Comparison of ENCODE assay signal across 29 cellular contexts in the genomic region with DNA sequence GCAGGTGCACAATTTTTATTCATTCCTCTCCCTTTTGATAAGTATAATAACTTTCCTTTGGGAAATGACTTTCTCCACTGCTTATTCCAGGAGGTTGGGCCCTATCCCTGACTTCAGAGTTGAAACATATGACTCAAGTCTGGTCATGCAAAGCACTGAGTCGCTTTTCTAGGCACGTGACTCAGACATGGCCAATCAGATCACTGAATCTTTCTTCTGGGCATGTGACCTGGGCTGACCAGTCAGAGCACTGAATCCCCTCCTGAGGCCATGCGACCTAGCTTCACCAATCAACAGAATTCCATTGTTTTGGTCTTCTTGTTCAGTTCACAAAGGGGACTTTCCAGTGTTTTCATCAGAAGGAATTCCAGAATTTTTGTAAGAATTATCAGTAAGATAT.
DNase-seq lines count a peak whose midpoint lies in the region; ATAC-seq, FAIRE-seq and TF ChIP-seq lines count a peak whose summit lies in the region.
"Had no signal": no experiment of that assay in that cellular context is flagged by ENCODE, and none has a peak within 500 bp of the region (broad histone marks: within the 10 kb centered on the region; RNA-seq: fewer than 3 reads in every experiment).

No MANE protein-coding gene starts in this region.

- TF ChIP-seq EP300 in HepG2 (IDR thresholded peaks at IDR 0.05; ENCODE audit: low read depth in 2 of 2, low read length in 2 of 2) (no peak), HepG2 (CRISPR knock-in tag; IDR thresholded peaks at IDR 0.05; ENCODE audit: borderline replicate concordance) (no peak), K562 (IDR thresholded peaks at IDR 0.05; ENCODE audit: low read length) (no peak)

- intact Hi-C loops in HepG2 (cut with micrococcal nuclease; ENCODE audit: unreplicated experiment) (no loop called here), right lobe of liver (cut with DNase I) (no loop called here), K562 (cut with micrococcal nuclease) (no loop called here), thyroid gland (cut with DNase I) (no loop called here)

- H3K9me1 ChIP-seq in K562 (ENCODE audit: control insufficient read depth, insufficient read depth, low read length) = no peaks in the 10 kb centered on the region

- H3K4me2 ChIP-seq in HepG2 (ENCODE audit: low read depth, low read length) (no peak overlapping the region), K562 (ENCODE audit: insufficient read depth, low read length) (no peak overlapping the region)
- H3K4me2 ChIP-seq: BLaER1 treated with 17β-estradiol and CSF1 and Interleukin-3, amounts not matched to agents 10 nM and 100 nM; hepatocyte had no signal

- TF ChIP-seq RAD21 in HepG2 (CRISPR knock-in tag; IDR thresholded peaks at IDR 0.05) = no peak
- TF ChIP-seq RAD21 in K562 (CRISPR knock-in tag; conservative IDR thresholded peaks at IDR 0.05 in 1 of 2, IDR thresholded peaks at IDR 0.05 in 1 of 2) = no peak

- CTCF ChIA-PET in HepG2 (lab: Yijun Ruan, JAX; ENCODE audit: low intra/inter-chr PET ratio, low total read pairs) = no interaction called here
- CTCF ChIA-PET in K562 (lab: Yijun Ruan, JAX; ENCODE audit: low intra/inter-chr PET ratio) = no interaction called here

- H3K9ac ChIP-seq in HepG2 (ENCODE audit: insufficient read depth, low read depth, low read length) (no peak overlapping the region), K562 (ENCODE audit: insufficient read depth in 1 of 2, low read depth in 2 of 2, low read length in 2 of 2) (no peak overlapping the region)
- H3K9ac ChIP-seq: BLaER1 treated with 17β-estradiol and CSF1 and Interleukin-3, amounts not matched to agents 10 nM and 100 nM had no signal

- 39% methylated on average over 3 of the region's 3 CpGs for WGBS in HepG2 (ENCODE audit: low lambda C conversion rate)
- WGBS in right lobe of liver (ENCODE audit: insufficient coverage, low coverage, low lambda C conversion rate, missing lambda C conversion rate) = 76% methylated on average over 3 of the region's 3 CpGs
- WGBS in K562 (ENCODE audit: insufficient coverage, low coverage, missing lambda C conversion rate) = 0% methylated on average over 3 of the region's 3 CpGs
- 96 to 97% methylated on average over 3 of the region's 3 CpGs for WGBS in thyroid gland, 2 donors

- POLR2A ChIA-PET in HepG2 (lab: Yijun Ruan, JAX) = no interaction called here
- POLR2A ChIA-PET in K562 (lab: Yijun Ruan, JAX) = no interaction called here

- no TSS peak for BruUV-seq in HepG2 (replicated peaks; lab: Mats Ljungman, UMichigan)
- BruUV-seq in K562 (replicated peaks; lab: Mats Ljungman, UMichigan) = no TSS peak

- H3K27ac ChIP-seq in HepG2 (ENCODE audit: extremely low read length, insufficient read depth, low read length) (no peak overlapping the region), right lobe of liver (no peak overlapping the region), K562 (ENCODE audit: extremely low read depth, low read depth, low read length) (no peak overlapping the region), thyroid gland (no peak overlapping the region)
- H3K27ac ChIP-seq: BLaER1 treated with 17β-estradiol and CSF1 and Interleukin-3, amounts not matched to agents 10 nM and 100 nM; colonic mucosa; gastrocnemius medialis; hepatocyte; upper lobe of right lung had no signal

- H3K36me3 ChIP-seq in HepG2 (replicated peaks in 1 of 2; ENCODE audit: control insufficient read depth in 1 of 2, insufficient read depth in 2 of 2, low read length in 2 of 2) (no peaks in the 10 kb centered on the region), right lobe of liver (no peaks in the 10 kb centered on the region), K562 (ENCODE audit: control insufficient read depth, insufficient read depth, low read length) (no peaks in the 10 kb centered on the region), thyroid gland (no peaks in the 10 kb centered on the region)
- H3K36me3 ChIP-seq: BLaER1 treated with 17β-estradiol and CSF1 and Interleukin-3, amounts not matched to agents 10 nM and 100 nM; colonic mucosa; gastrocnemius medialis; upper lobe of right lung had no signal

- in situ Hi-C loops in HepG2 (cut with HindIII; ENCODE audit: extremely low pct_ligation_motif_present, low pct_unique_long_range_greater_than_20kb) = no loop called here
- in situ Hi-C loops in K562 (cut with MboI) = no loop called here
- in situ Hi-C loops in GM13977 (cut with MboI; ENCODE audit: low pct_unique_long_range_greater_than_20kb, low sequenced_read_pairs, unreplicated experiment) = no loop called here

- TF ChIP-seq CTCF in HepG2 (CRISPR knock-in tag; IDR thresholded peaks at IDR 0.05) (no peak), right lobe of liver (IDR thresholded peaks at IDR 0.05) (no peak), K562 (IDR thresholded peaks at IDR 0.05 in 2 of 3, conservative IDR thresholded peaks at IDR 0.05 in 1 of 3; ENCODE audit: insufficient read depth in 2 of 3, low read depth in 1 of 3, low read length in 3 of 3) (no peak), thyroid gland (IDR thresholded peaks at IDR 0.05) (no peak), GM13977 (IDR thresholded peaks at IDR 0.05; ENCODE audit: extremely low read depth, insufficient read depth, missing control alignments) (no peak)

- no peak for TF ChIP-seq POLR2A in HepG2 (IDR thresholded peaks at IDR 0.05; ENCODE audit: insufficient read depth in 1 of 2, low read depth in 2 of 2, low read length in 2 of 2)
- TF ChIP-seq POLR2A in right lobe of liver (IDR thresholded peaks at IDR 0.05) = no peak
- no peak for TF ChIP-seq POLR2A in K562 (conservative IDR thresholded peaks at IDR 0.05)
- TF ChIP-seq POLR2A in thyroid gland (IDR thresholded peaks at IDR 0.05) = no peak

- H3K27me3 ChIP-seq in HepG2 (ENCODE audit: control insufficient read depth in 1 of 2, insufficient read depth in 2 of 2, low read length in 2 of 2) (no peaks in the 10 kb centered on the region), right lobe of liver (no peaks in the 10 kb centered on the region), K562 (ENCODE audit: control insufficient read depth in 2 of 2, insufficient read depth in 2 of 2, low read length in 2 of 2) (no peaks in the 10 kb centered on the region), thyroid gland (no peaks in the 10 kb centered on the region)
- H3K27me3 ChIP-seq: BLaER1 treated with 17β-estradiol and CSF1 and Interleukin-3, amounts not matched to agents 10 nM and 100 nM; colonic mucosa; gastrocnemius medialis; hepatocyte; upper lobe of right lung had no signal

- H2AFZ ChIP-seq in HepG2 (ENCODE audit: low read length) = no peak overlapping the region
- H2AFZ ChIP-seq in K562 (ENCODE audit: low read depth, low read length) = no peak overlapping the region
- H2AFZ ChIP-seq: hepatocyte had no signal

- no peak for FAIRE-seq in HepG2 (lab: Jason Lieb, UNC)
- no peak for FAIRE-seq in K562 (lab: Jason Lieb, UNC)
- FAIRE-seq: GM12892, small intestine had no signal

- H3K4me3 ChIP-seq in HepG2 (replicated peaks in 1 of 3; ENCODE audit: insufficient read depth in 1 of 3, low read depth in 2 of 3, low read length in 3 of 3) = no peak overlapping the region
- no peak overlapping the region for H3K4me3 ChIP-seq in right lobe of liver
- no peak overlapping the region for H3K4me3 ChIP-seq in K562
- H3K4me3 ChIP-seq in thyroid gland (replicated peaks in 1 of 3) = no peak overlapping the region
- H3K4me3 ChIP-seq: BLaER1 treated with 17β-estradiol and CSF1 and Interleukin-3, amounts not matched to agents 10 nM and 100 nM; colonic mucosa; gastrocnemius medialis; hepatocyte; upper lobe of right lung had no signal

- DNase-seq in HepG2 (ENCODE audit: low spot score) = no peak
- DNase-seq in right lobe of liver = no peak
- DNase-seq in LHCN-M2 (ENCODE audit: low read depth) = peak; percentile 44
- no peak for DNase-seq in K562 (ENCODE audit: extremely low read depth in 1 of 4, low spot score in 3 of 4)
- DNase-seq in thyroid gland = no peak
- no peak for DNase-seq in activated T-cell treated with anti-CD3 and anti-CD28 coated beads for 4 hours
- DNase-seq in GM13977 (ENCODE audit: low spot score) = no peak
- no peak for DNase-seq in NCI-H128 (lab: John Stamatoyannopoulos, UW; ENCODE audit: unreplicated experiment)
- DNase-seq: activated CD4-positive, alpha-beta T cell treated with anti-CD3 and anti-CD28 coated beads, Interleukin-2, amount 50 U/mL, for 4 hours; activated gamma-delta T cell treated with Interleukin-2 at 50 U/mL for 16 hours; activated naive CD8-positive, alpha-beta T cell treated with anti-CD3 and anti-CD28 coated beads, Interleukin-2, amount 50 U/mL, for 24 hours; Calu3; colonic mucosa; effector memory CD8-positive, alpha-beta T cell; gastrocnemius medialis; immature natural killer cell; naive thymus-derived CD4-positive, alpha-beta T cell; nucleus accumbens; SIG-M5; small intestine; stimulated activated CD4-positive, alpha-beta T cell treated with anti-CD3 and anti-CD28 coated beads, Interleukin-2, amount 100 ng/mL, for 24 hours; SW 1271; T1000; upper lobe of right lung had no signal

- H3K4me1 ChIP-seq in HepG2 (ENCODE audit: insufficient read depth, low read length) (peaks cover 23% of the 10 kb centered on the region), right lobe of liver (no peaks in the 10 kb centered on the region), K562 (replicated peaks in 1 of 2; ENCODE audit: control insufficient read depth in 2 of 2, insufficient read depth in 2 of 2, low read length in 2 of 2) (no peaks in the 10 kb centered on the region), thyroid gland (no peaks in the 10 kb centered on the region)
- H3K4me1 ChIP-seq: colonic mucosa, upper lobe of right lung had no signal

- no peaks in the 10 kb centered on the region for H4K20me1 ChIP-seq in HepG2 (ENCODE audit: insufficient read depth, low read length)
- no peaks in the 10 kb centered on the region for H4K20me1 ChIP-seq in K562 (replicated peaks; ENCODE audit: control insufficient read depth, insufficient read depth, low read length)
- H4K20me1 ChIP-seq: BLaER1 treated with 17β-estradiol and CSF1 and Interleukin-3, amounts not matched to agents 10 nM and 100 nM had no signal

- no peaks in the 10 kb centered on the region for H3K9me3 ChIP-seq in HepG2 (ENCODE audit: low read length)
- no peaks in the 10 kb centered on the region for H3K9me3 ChIP-seq in right lobe of liver
- no peaks in the 10 kb centered on the region; the same call in 1 of the 2 replicates for H3K9me3 ChIP-seq in K562 (replicated peaks; ENCODE audit: control insufficient read depth, insufficient read depth, low read depth, low read length)
- no peaks in the 10 kb centered on the region for H3K9me3 ChIP-seq in thyroid gland
- H3K9me3 ChIP-seq: BLaER1 treated with 17β-estradiol and CSF1 and Interleukin-3, amounts not matched to agents 10 nM and 100 nM; colonic mucosa; gastrocnemius medialis; upper lobe of right lung had no signal

- no peaks in the 10 kb centered on the region for H3K79me2 ChIP-seq in HepG2 (ENCODE audit: insufficient read depth, low read length)
- H3K79me2 ChIP-seq in K562 (ENCODE audit: control insufficient read depth, insufficient read depth, low read length) = no peaks in the 10 kb centered on the region
- H3K79me2 ChIP-seq: hepatocyte had no signal

- ATAC-seq in HepG2 = no peak
- no peak for ATAC-seq in right lobe of liver
- no peak for ATAC-seq in K562
- ATAC-seq: activated naive CD8-positive, alpha-beta T cell treated with anti-CD3 and anti-CD28 coated beads, Interleukin-2, amount 50 U/mL, for 24 hours; effector memory CD8-positive, alpha-beta T cell; esophagus mucosa; gastrocnemius medialis; left lobe of liver; naive thymus-derived CD4-positive, alpha-beta T cell; upper lobe of right lung had no signal

Comparison
In these comparisons a context has a peak if more than half of its experiments do, and no peak if none do; other contexts are left out.
1. Of the 241 proteins assayed by ChIP-seq in both HepG2 and K562: peak only in HepG2: none; only in K562: RAD51 and TFE3; in both: none; in neither: 238; mixed calls (peak in some experiments, not most) for 1.